In genomic region chr7:6093375-6093774, GRCh38 we compare ENCODE assay signal across 20 cellular contexts.
"Had no signal": no experiment of that assay in that cellular context is flagged by ENCODE, and none has a peak within 500 bp of the region (broad histone marks: within the 10 kb centered on the region; RNA-seq: fewer than 3 reads in every experiment).

No MANE protein-coding gene starts in this region.

- H3K27me3 ChIP-seq: brain microvascular endothelial cell had no signal

- DNase-seq: activated CD4-positive, alpha-beta memory T cell treated with anti-CD3 and anti-CD28 coated beads, Interleukin-2, amount 10 ng/mL, durations not matched to agents 7 days and 5 days; activated CD4-positive, alpha-beta T cell treated with anti-CD3 and anti-CD28 coated beads for 36 hours; activated CD4-positive, alpha-beta T cell treated with anti-CD3 and anti-CD28 coated beads, Interleukin-2, amount 50 U/mL, for 1 hour; activated gamma-delta T cell; activated naive CD4-positive, alpha-beta T cell treated with anti-CD3 and anti-CD28 coated beads for 36 hours; activated T-cell treated with anti-CD3 and anti-CD28 coated beads for 4 hours; activated T-cell treated with anti-CD3 and anti-CD28 coated beads, Interleukin-2, amount 50 U/mL, for 48 hours; brain microvascular endothelial cell; KG1; NCI-H1092; NCI-H1417; NCI-H1694; NCI-H2029; SHP77 treated with DMSO at 0.1 percent for 48 hours; T-cell; T-helper 2 cell had no signal

- H3K4me3 Mint-ChIP-seq: activated CD4-positive, alpha-beta memory T cell treated with anti-CD3 and anti-CD28 coated beads, Interleukin-2, amount 10 ng/mL, durations not matched to agents 7 days and 5 days; activated CD4-positive, alpha-beta T cell treated with anti-CD3 and anti-CD28 coated beads for 36 hours; activated naive CD4-positive, alpha-beta T cell treated with anti-CD3 and anti-CD28 coated beads for 36 hours; activated naive CD8-positive, alpha-beta T cell; activated T-helper 17 cell treated with anti-CD3 and anti-CD28 coated beads, Interleukin-2, amount 50 U/mL, for 72 hours; T-cell had no signal

- FAIRE-seq: RCC 7860 had no signal

- ATAC-seq: activated CD4-positive, alpha-beta T cell treated with anti-CD3 and anti-CD28 coated beads for 36 hours; activated T-helper 17 cell treated with anti-CD3 and anti-CD28 coated beads, Interleukin-2, amount 50 U/mL, for 72 hours; T-cell had no signal

- H3K4me1 Mint-ChIP-seq: activated CD4-positive, alpha-beta memory T cell treated with anti-CD3 and anti-CD28 coated beads, Interleukin-2, amount 10 ng/mL, durations not matched to agents 7 days and 5 days; activated CD4-positive, alpha-beta T cell treated with anti-CD3 and anti-CD28 coated beads for 36 hours; activated T-helper 17 cell treated with anti-CD3 and anti-CD28 coated beads, Interleukin-2, amount 50 U/mL, for 72 hours; T-cell had no signal

- H3K27ac ChIP-seq: brain microvascular endothelial cell, VCaP had no signal

- H3K9me3 Mint-ChIP-seq: activated CD4-positive, alpha-beta memory T cell treated with anti-CD3 and anti-CD28 coated beads, Interleukin-2, amount 10 ng/mL, durations not matched to agents 7 days and 5 days; activated naive CD4-positive, alpha-beta T cell treated with anti-CD3 and anti-CD28 coated beads for 36 hours; activated T-helper 17 cell treated with anti-CD3 and anti-CD28 coated beads, Interleukin-2, amount 50 U/mL, for 72 hours; T-cell had no signal

- H3K36me3 Mint-ChIP-seq: activated naive CD8-positive, alpha-beta T cell; T-cell had no signal

- H3K27ac Mint-ChIP-seq: activated CD4-positive, alpha-beta memory T cell treated with anti-CD3 and anti-CD28 coated beads, Interleukin-2, amount 10 ng/mL, durations not matched to agents 7 days and 5 days; activated CD4-positive, alpha-beta T cell treated with anti-CD3 and anti-CD28 coated beads for 36 hours; activated naive CD4-positive, alpha-beta T cell treated with anti-CD3 and anti-CD28 coated beads for 36 hours; activated naive CD8-positive, alpha-beta T cell; activated T-helper 17 cell treated with anti-CD3 and anti-CD28 coated beads, Interleukin-2, amount 50 U/mL, for 72 hours; T-cell had no signal

- H3K36me3 ChIP-seq: brain microvascular endothelial cell had no signal
